15 cellular contexts compared by ENCODE assay signal in genomic region chr5:7385681-7386080, GRCh38. TPM values are rescaled to one million over a fixed set of nuclear protein-coding genes. Genes with fewer than 3 reads are reported as not detected.
DNase-seq lines count a peak whose midpoint lies in the region; ATAC-seq lines count a peak whose summit lies in the region.
"Had no signal": no experiment of that assay in that cellular context is flagged by ENCODE, and none has a peak within 500 bp of the region (broad histone marks: within the 10 kb centered on the region; RNA-seq: fewer than 3 reads in every experiment).

No MANE protein-coding gene starts in this region.

- peak overlapping the region; percentile 52 for H3K4ac ChIP-seq in mesendoderm (ENCODE audit: low read depth, low read length)

- no peak overlapping the region for H4K5ac ChIP-seq in mesendoderm (ENCODE audit: low read length)

- no peak overlapping the region for H3K56ac ChIP-seq in mesendoderm (ENCODE audit: low read length)

- no peak overlapping the region for H4K8ac ChIP-seq in mesendoderm (ENCODE audit: low read depth, low read length)

- no peak overlapping the region for H3K18ac ChIP-seq in mesendoderm (ENCODE audit: low read length)

- no peaks in the 10 kb centered on the region for H3K79me1 ChIP-seq in mesendoderm (ENCODE audit: low read length)

- H3K36me3 ChIP-seq in mesendoderm (ENCODE audit: control insufficient read depth, insufficient read depth, low read length): no peaks in the 10 kb centered on the region

- H3K4me2 ChIP-seq in mesendoderm (ENCODE audit: low read length): no peak overlapping the region

- no peaks in the 10 kb centered on the region for H3K27me3 ChIP-seq in mesendoderm (ENCODE audit: insufficient read depth, low read length, poor library complexity)

- no peaks in the 10 kb centered on the region for H3K79me2 ChIP-seq in mesendoderm (ENCODE audit: control insufficient read depth, insufficient read depth, low read length)

- H2AK5ac ChIP-seq in mesendoderm (ENCODE audit: low read length): no peak overlapping the region

- H2BK15ac ChIP-seq in mesendoderm (replicated peaks; ENCODE audit: low read depth): no peak overlapping the region

- DNase-seq in NCI-H524 treated with DMSO at 0.1 percent for 48 hours (lab: John Stamatoyannopoulos, UW) (peak; percentile 86), NCI-H82 treated with DMSO at 0.1 percent for 48 hours (lab: John Stamatoyannopoulos, UW; ENCODE audit: unreplicated experiment) (peak; percentile 23), mesendoderm (no peak), GDM1 (lab: John Stamatoyannopoulos, UW) (no peak), KG1 (lab: John Stamatoyannopoulos, UW) (no peak)
- DNase-seq: C1 segment of cervical spinal cord; Calu3; CD4-positive, alpha-beta memory T cell; COR-L47; DMS53; DMS79 treated with DMSO at 0.1 percent for 48 hours; H9 had no signal

- H3K27ac ChIP-seq in mesendoderm (ENCODE audit: low read depth, low read length): no peak overlapping the region

- no peak overlapping the region for H2BK120ac ChIP-seq in mesendoderm (ENCODE audit: low read depth, low read length)

- no peak overlapping the region for H2BK5ac ChIP-seq in mesendoderm (ENCODE audit: low read length)

- H3K4me1 ChIP-seq in mesendoderm (ENCODE audit: control insufficient read depth, low read depth, low read length): no peaks in the 10 kb centered on the region

- no peak overlapping the region for H3K9ac ChIP-seq in mesendoderm (ENCODE audit: low read length)

- ATAC-seq in HG03196 (IDR thresholded peaks at IDR 0.05; ENCODE audit: unreplicated experiment): no peak
- ATAC-seq: HCT116 had no signal

- no peak overlapping the region for H3K23ac ChIP-seq in mesendoderm (ENCODE audit: low read length)

- no CpG with 5 or more reads among the region's 6 CpGs for WGBS in mesendoderm (ENCODE audit: extremely low coverage, insufficient coverage, low lambda C conversion rate)

- no peak overlapping the region for H3K4me3 ChIP-seq in mesendoderm (ENCODE audit: low read length)

RNA-seq across cellular contexts. Expression of gene ADCY2, which starts 10.3 kb away (rescaled TPM):
- 21.7 TPM for polyA plus RNA-seq in mesendoderm (2013, experiment 1 of 2)
- polyA plus RNA-seq in mesendoderm (2013, experiment 2 of 2): 21.6 TPM
- polyA plus RNA-seq: BJ; CD4-positive, alpha-beta memory T cell had no signal

Comparison
In these comparisons a context has a peak if more than half of its experiments do, and no peak if none do; other contexts are left out.
1. DNase-seq: peak in NCI-H524 treated with DMSO at 0.1 percent for 48 hours (single experiment) and NCI-H82 treated with DMSO at 0.1 percent for 48 hours (single experiment); none in mesendoderm (single experiment), GDM1 (single experiment) and KG1 (single experiment).